Comparison of ENCODE assay signal across 8 cellular contexts in genomic region chrX:52995135-52995973, GRCh38. TPM values are rescaled to one million over a fixed set of nuclear protein-coding genes. Genes with fewer than 3 reads are reported as not detected.
DNase-seq lines count a peak whose midpoint lies in the region; ATAC-seq, FAIRE-seq and TF ChIP-seq lines count a peak whose summit lies in the region.

No MANE protein-coding gene starts in this region.

- no peaks in the 10 kb centered on the region for H4K20me1 ChIP-seq in neural progenitor cell (ENCODE audit: low read depth)

- DNase-seq in HAP-1 (ENCODE audit: low spot score in 2 of 2) (peak; percentile 98), MG63 (peak; percentile 95), SHP77 treated with DMSO at 0.1 percent for 48 hours (lab: John Stamatoyannopoulos, UW) (peak; percentile 99), foreskin keratinocyte (peak; percentile 84 to 90), neural progenitor cell (ENCODE audit: low spot score) (peak; percentile 95), stromal cell of bone marrow (ENCODE audit: low read depth) (peak; percentile 91)
- peak; percentile 84 for DNase-seq in activated gamma-delta T cell treated with anti-CD3 and anti-CD28 coated beads, Interleukin-2, amount 50 U/mL, for 16 hours (ENCODE audit: low read depth)

- H3K27me3 ChIP-seq in HAP-1 (ENCODE audit: low read depth), result no peaks in the 10 kb centered on the region
- no peaks in the 10 kb centered on the region for H3K27me3 ChIP-seq in MG63
- H3K27me3 ChIP-seq in foreskin keratinocyte, result no peaks in the 10 kb centered on the region
- no peaks in the 10 kb centered on the region for H3K27me3 ChIP-seq in neural progenitor cell

- H3K27ac Mint-ChIP-seq in neural progenitor cell, result peak overlapping the region; percentile 100

- peak; percentile 98 for ATAC-seq in foreskin keratinocyte

- H3K79me2 ChIP-seq in neural progenitor cell (ENCODE audit: low read depth), result peaks cover 17% of the 10 kb centered on the region

- peaks cover 12% of the 10 kb centered on the region for H3K4me1 Mint-ChIP-seq in neural progenitor cell

- H3K27ac ChIP-seq in foreskin keratinocyte (peak overlapping the region; percentile 98), neural progenitor cell (peak overlapping the region; percentile 85)

- H2AFZ ChIP-seq in neural progenitor cell (replicated peaks), result peak overlapping the region; percentile 92

- H3K4me3 ChIP-seq in HAP-1, result peak overlapping the region; percentile 75
- peak overlapping the region; percentile 70 for H3K4me3 ChIP-seq in MG63
- peak overlapping the region; percentile 68 for H3K4me3 ChIP-seq in neural progenitor cell

- peak overlapping the region; percentile 97 for H3K4me3 Mint-ChIP-seq in neural progenitor cell

- H3K36me3 Mint-ChIP-seq in neural progenitor cell, result no peaks in the 10 kb centered on the region

- H3K9ac ChIP-seq in neural progenitor cell, result peak overlapping the region; percentile 95

- TF ChIP-seq CTCF in foreskin keratinocyte (conservative IDR thresholded peaks at IDR 0.05), result peak; percentile 68
- peak; percentile 59 for TF ChIP-seq CTCF in neural progenitor cell (IDR thresholded peaks at IDR 0.05)

- peaks cover 11% of the 10 kb centered on the region for H3K4me1 ChIP-seq in HAP-1
- H3K4me1 ChIP-seq in foreskin keratinocyte, result no peaks in the 10 kb centered on the region
- H3K4me1 ChIP-seq in neural progenitor cell, result no peaks in the 10 kb centered on the region

- H3K36me3 ChIP-seq in HAP-1 (replicated peaks) (no peaks in the 10 kb centered on the region; the same call in 1 of the 2 replicates), MG63 (no peaks in the 10 kb centered on the region), neural progenitor cell (no peaks in the 10 kb centered on the region)

- H3F3A ChIP-seq in neural progenitor cell (ENCODE audit: low read depth), result no peaks in the 10 kb centered on the region

- peak overlapping the region; percentile 81 for H3K4me2 ChIP-seq in neural progenitor cell

- FAIRE-seq in G401.6 (lab: Jason Lieb, UNC), result peak; percentile 99

- H3K27me3 Mint-ChIP-seq in neural progenitor cell (ENCODE audit: insufficient read depth, low read depth), result peaks cover 4% of the 10 kb centered on the region

- in situ Hi-C loops in HAP-1 (cut with MboI; ENCODE audit: low sequenced_read_pairs), result no loop called here

- H3K9me3 Mint-ChIP-seq in neural progenitor cell, result peaks cover 15% of the 10 kb centered on the region

- H3K9me3 ChIP-seq in HAP-1 (no peaks in the 10 kb centered on the region), MG63 (no peaks in the 10 kb centered on the region), neural progenitor cell (ENCODE audit: low read depth) (no peaks in the 10 kb centered on the region)

RNA-seq across cellular contexts. Expression of gene FAM156A, which starts 37.0 kb away (rescaled TPM):
- 2.1 and 14.5 TPM in 2 replicates for total RNA-seq in MG63 (2014; rRNA removed; shearing (Covaris generic); ENCODE audit: low replicate concordance)
- total RNA-seq in foreskin keratinocyte (7.8 and 9.5 TPM in 2 replicates), neural progenitor cell (ENCODE audit: low replicate concordance) (23.4 and 27.8 TPM in 2 replicates)
- 4.7 and 5.8 TPM in 2 replicates for polyA plus RNA-seq in foreskin keratinocyte

RNA-seq across cellular contexts. Expression of gene GPR173, which starts 53.2 kb away (rescaled TPM):
- total RNA-seq in MG63 (2014; rRNA removed; shearing (Covaris generic); ENCODE audit: low replicate concordance), result 0.63 TPM in 1 of 2 replicates, not detected in the other
- 0.35 and 0.75 TPM in 2 replicates for total RNA-seq in foreskin keratinocyte
- 0.26 and 0.40 TPM in 2 replicates for polyA plus RNA-seq in foreskin keratinocyte
- total RNA-seq in neural progenitor cell (ENCODE audit: low replicate concordance), result 6.3 and 13.2 TPM in 2 replicates

Comparison
In these comparisons a context has a peak if more than half of its experiments do, and no peak if none do; other contexts are left out.
1. Peak in every context shown above with its lines: DNase-seq, ATAC-seq, H3K4me3 ChIP-seq and H3K27ac ChIP-seq.